In genomic region chr4:83125738-83126141, GRCh38 we compare ENCODE assay signal across 13 cellular contexts. TPM values are rescaled to one million over a fixed set of nuclear protein-coding genes. Genes with fewer than 3 reads are reported as not detected.
A peak's percentile ranks its signal among the peaks of the same experiment; 100 is the strongest.
DNase-seq lines count a peak whose midpoint lies in the region; ATAC-seq and TF ChIP-seq lines count a peak whose summit lies in the region.
"Had no signal": no experiment of that assay in that cellular context is flagged by ENCODE, and none has a peak within 500 bp of the region (broad histone marks: within the 10 kb centered on the region; RNA-seq: fewer than 3 reads in every experiment).

No MANE protein-coding gene starts in this region.

- peak overlapping the region; percentile 56 for H3K4me3 Mint-ChIP-seq in T-helper 17 cell
- H3K4me3 Mint-ChIP-seq: type B pancreatic cell had no signal

- TF ChIP-seq CTCF in GM13976 (IDR thresholded peaks at IDR 0.05; ENCODE audit: borderline replicate concordance, control extremely low read depth, extremely low read depth, insufficient read depth, missing control alignments), result no peak

- peaks cover 8% of the 10 kb centered on the region for H3K4me1 Mint-ChIP-seq in T-helper 17 cell

- DNase-seq in T-helper 17 cell (peak in 1 of 3 donors; percentile 9), NCI-H748 (lab: John Stamatoyannopoulos, UW; ENCODE audit: unreplicated experiment) (no peak), NCI-H2227 treated with DMSO at 0.1 percent for 48 hours (lab: John Stamatoyannopoulos, UW) (no peak), GDM1 (lab: John Stamatoyannopoulos, UW) (no peak), GM13976 (ENCODE audit: low spot score) (no peak)
- DNase-seq in activated naive CD4-positive, alpha-beta T cell treated with Interleukin-2 at 50 U/mL for 16 hours, result peak; percentile 52
- peak; percentile 33 to 36 for DNase-seq in stimulated activated CD4-positive, alpha-beta T cell treated with anti-CD3 and anti-CD28 coated beads, Interleukin-2, amount 100 ng/mL, for 24 hours
- DNase-seq: DMS79 treated with DMSO at 0.1 percent for 48 hours, GM23248, NCI-H1436, OCI-M1 had no signal

- peak; percentile 44 for ATAC-seq in HG02678 (IDR thresholded peaks at IDR 0.05; ENCODE audit: unreplicated experiment)
- peak; percentile 81 for ATAC-seq in T-helper 17 cell

- no peaks in the 10 kb centered on the region for H3K9me3 ChIP-seq in T-helper 17 cell (ENCODE audit: control insufficient read depth, low read length, poor library complexity, severe bottlenecking)

- in situ Hi-C loops in GM13976 (cut with MboI; ENCODE audit: low sequenced_read_pairs, unreplicated experiment), result no loop called here

- H3K36me3 Mint-ChIP-seq in T-helper 17 cell (ENCODE audit: low read depth), result no peaks in the 10 kb centered on the region
- H3K36me3 Mint-ChIP-seq: type B pancreatic cell had no signal

- H3K27me3 Mint-ChIP-seq in T-helper 17 cell, result no peaks in the 10 kb centered on the region
- H3K27me3 Mint-ChIP-seq: type B pancreatic cell had no signal

- H3K27ac Mint-ChIP-seq in T-helper 17 cell, result peak overlapping the region; percentile 73
- H3K27ac Mint-ChIP-seq: type B pancreatic cell had no signal

RNA-seq across cellular contexts. Expression of gene PLAC8, which starts 11.2 kb away (rescaled TPM):
- total RNA-seq in T-helper 17 cell, result 100 to 1,000 TPM; 146 to 182 TPM
- total RNA-seq: GM23248 had no signal

Comparison
In these comparisons a context has a peak if more than half of its experiments do, and no peak if none do; other contexts are left out.
1. DNase-seq: peak in activated naive CD4-positive, alpha-beta T cell treated with Interleukin-2 at 50 U/mL for 16 hours (single experiment) and stimulated activated CD4-positive, alpha-beta T cell treated with anti-CD3 and anti-CD28 coated beads, Interleukin-2, amount 100 ng/mL, for 24 hours (2 of 2); none in NCI-H748 (single experiment), NCI-H2227 treated with DMSO at 0.1 percent for 48 hours (single experiment), GDM1 (single experiment) and GM13976 (single experiment).